8 cellular contexts compared by ENCODE assay signal in the genomic region with DNA sequence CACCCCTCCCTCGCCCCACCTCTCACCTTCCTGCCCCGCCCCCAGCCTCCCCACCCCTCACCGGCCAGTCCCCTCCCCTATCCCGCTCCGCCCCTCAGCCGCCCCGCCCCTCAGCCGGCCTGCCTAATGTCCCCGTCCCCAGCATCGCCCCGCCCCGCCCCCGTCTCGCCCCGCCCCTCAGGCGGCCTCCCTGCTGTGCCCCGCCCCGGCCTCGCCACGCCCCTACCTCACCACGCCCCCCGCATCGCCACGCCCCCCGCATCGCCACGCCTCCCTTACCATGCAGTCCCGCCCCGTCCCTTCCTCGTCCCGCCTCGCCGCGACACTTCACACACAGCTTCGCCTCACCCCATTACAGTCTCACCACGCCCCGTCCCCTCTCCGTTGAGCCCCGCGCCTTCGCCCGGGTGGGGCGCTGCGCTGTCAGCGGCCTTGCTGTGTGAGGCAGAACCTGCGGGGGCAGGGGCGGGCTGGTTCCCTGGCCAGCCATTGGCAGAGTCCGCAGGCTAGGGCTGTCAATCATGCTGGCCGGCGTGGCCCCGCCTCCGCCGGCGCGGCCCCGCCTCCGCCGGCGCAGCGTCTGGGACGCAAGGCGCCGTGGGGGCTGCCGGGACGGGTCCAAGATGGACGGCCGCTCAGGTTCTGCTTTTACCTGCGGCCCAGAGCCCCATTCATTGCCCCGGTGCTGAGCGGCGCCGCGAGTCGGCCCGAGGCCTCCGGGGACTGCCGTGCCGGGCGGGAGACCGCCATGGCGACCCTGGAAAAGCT. TPM values are rescaled to one million over a fixed set of nuclear protein-coding genes. Genes with fewer than 3 reads are reported as not detected.
A peak's percentile ranks its signal among the peaks of the same experiment; 100 is the strongest.
DNase-seq lines count a peak whose midpoint lies in the region; ATAC-seq and TF ChIP-seq lines count a peak whose summit lies in the region.

A gene (plus strand): TSS at position 604 of the 768 bp plus-strand sequence. CDS start 145 bp downstream, at position 749.
A gene (minus strand): TSS at position 461 of the 768 bp plus-strand sequence.

- POLR2A ChIA-PET in T-cell (lab: Charles Lee), result interaction anchor here in 1 of 2 donors (0.6 kb wide), 2 partner anchors 184 to 262 kb away, joined by 4 to 8 read pairs; no protein-coding TSS in a partner anchor

- peak; percentile 99 for DNase-seq in GM13977 (ENCODE audit: low spot score)
- peak; percentile 90 for DNase-seq in NCI-H146 treated with DMSO at 0.1 percent for 48 hours (lab: John Stamatoyannopoulos, UW; ENCODE audit: unreplicated experiment)
- peak; percentile 84 to 98 (median 92) for DNase-seq in T-cell
- peak; percentile 89 for DNase-seq in amniotic stem cell (lab: John Stamatoyannopoulos, UW)
- peak; percentile 97 for DNase-seq in left ventricle myocardium inferior
- DNase-seq in progenitor cell of endocrine pancreas (ENCODE audit: low spot score, unreplicated experiment), result peak; percentile 93
- peak; percentile 99 for DNase-seq in upper lobe of right lung

- H3K27me3 Mint-ChIP-seq in T-cell, result no peaks in the 10 kb centered on the region
- H3K27me3 Mint-ChIP-seq in progenitor cell of endocrine pancreas, result peaks cover 3% of the 10 kb centered on the region

- intact Hi-C loops in left ventricle myocardium inferior (cut with micrococcal nuclease) (no loop called here), upper lobe of right lung (cut with DNase I) (loop anchor here (10.0 kb wide), 1 partner anchor 211 kb away; no protein-coding TSS in a partner anchor)

- H3K4me3 Mint-ChIP-seq in T-cell (peak within 1 kb of the TSS; percentile 77 to 88 (median 87)), progenitor cell of endocrine pancreas (ENCODE audit: low read depth) (peak within 1 kb of the TSS; percentile 93)

- H3K9me3 ChIP-seq in left ventricle myocardium inferior (replicated peaks), result no peaks in the 10 kb centered on the region
- H3K9me3 ChIP-seq in upper lobe of right lung, result no peaks in the 10 kb centered on the region

- H3K36me3 Mint-ChIP-seq in T-cell (peaks cover under 1% of the 10 kb centered on the region), progenitor cell of endocrine pancreas (ENCODE audit: insufficient read depth) (peaks cover 2% of the 10 kb centered on the region)

- H3K27ac ChIP-seq in left ventricle myocardium inferior (replicated peaks) (peak within 1 kb of the TSS; percentile 90), upper lobe of right lung (peak within 1 kb of the TSS; percentile 86)

- CTCF ChIA-PET in T-cell (lab: Charles Lee), result no interaction called here

- TF ChIP-seq CTCF in GM13977 (IDR thresholded peaks at IDR 0.05; ENCODE audit: extremely low read depth, insufficient read depth, missing control alignments), result peak; percentile 16
- TF ChIP-seq CTCF in left ventricle myocardium inferior (IDR thresholded peaks at IDR 0.05; ENCODE audit: borderline replicate concordance), result no peak
- TF ChIP-seq CTCF in progenitor cell of endocrine pancreas (IDR thresholded peaks at IDR 0.05; ENCODE audit: unreplicated experiment), result no peak
- peak; percentile 14 for TF ChIP-seq CTCF in upper lobe of right lung (IDR thresholded peaks at IDR 0.05)

- H3K4me3 ChIP-seq in left ventricle myocardium inferior, result peak within 1 kb of the TSS; percentile 85
- H3K4me3 ChIP-seq in upper lobe of right lung, result peak within 1 kb of the TSS; percentile 81

- peaks cover 22 to 30% (median 27%) of the 10 kb centered on the region in 3 donors for H3K4me1 Mint-ChIP-seq in T-cell
- H3K4me1 Mint-ChIP-seq in progenitor cell of endocrine pancreas (ENCODE audit: low read depth), result peaks cover 18% of the 10 kb centered on the region

- in situ Hi-C loops in GM13977 (cut with MboI; ENCODE audit: low pct_unique_long_range_greater_than_20kb, low sequenced_read_pairs, unreplicated experiment), result no loop called here

- H3K27ac Mint-ChIP-seq in T-cell (peak within 1 kb of the TSS; percentile 74 to 85), progenitor cell of endocrine pancreas (peak within 1 kb of the TSS; percentile 99)

- no peaks in the 10 kb centered on the region for H3K27me3 ChIP-seq in left ventricle myocardium inferior (ENCODE audit: low read depth)
- H3K27me3 ChIP-seq in upper lobe of right lung, result no peaks in the 10 kb centered on the region

- peaks cover 45% of the 10 kb centered on the region for H3K4me1 ChIP-seq in left ventricle myocardium inferior
- peaks cover 20% of the 10 kb centered on the region for H3K4me1 ChIP-seq in upper lobe of right lung

- H3K9me3 Mint-ChIP-seq in T-cell (no peaks in the 10 kb centered on the region), progenitor cell of endocrine pancreas (ENCODE audit: low read depth) (no peaks in the 10 kb centered on the region)

- H3K36me3 ChIP-seq in left ventricle myocardium inferior (no peaks in the 10 kb centered on the region), upper lobe of right lung (no peaks in the 10 kb centered on the region)

- peak; percentile 71 for ATAC-seq in HG02870 (IDR thresholded peaks at IDR 0.05; ENCODE audit: unreplicated experiment)
- peak; percentile 88 to 91 (median 89) for ATAC-seq in T-cell (replicated peaks in 1 of 4)
- peak; percentile 94 for ATAC-seq in upper lobe of right lung

RNA-seq across cellular contexts. Expression of the first gene that starts in this region (rescaled TPM):
- total RNA-seq in T-cell (10 to 100 TPM; 60.3 to 97.1 (median 71.4) TPM), left ventricle myocardium inferior (20.0 TPM), progenitor cell of endocrine pancreas (82.8 and 89.4 TPM in 2 replicates), upper lobe of right lung (73.6 TPM)

RNA-seq across cellular contexts. Expression of the second gene that starts in this region (rescaled TPM):
- total RNA-seq in T-cell (not detected), left ventricle myocardium inferior (not detected), progenitor cell of endocrine pancreas (not detected in 2 replicates), upper lobe of right lung (not detected)

Comparison
In these comparisons a context has a peak if more than half of its experiments do, and no peak if none do; other contexts are left out.
1. Peak in every context shown above with its lines: DNase-seq, ATAC-seq, H3K4me3 ChIP-seq and H3K27ac ChIP-seq.
2. CTCF ChIP-seq: peak in GM13977 (single experiment) and upper lobe of right lung (single experiment); none in left ventricle myocardium inferior (single experiment) and progenitor cell of endocrine pancreas (single experiment).